In the genomic region with DNA sequence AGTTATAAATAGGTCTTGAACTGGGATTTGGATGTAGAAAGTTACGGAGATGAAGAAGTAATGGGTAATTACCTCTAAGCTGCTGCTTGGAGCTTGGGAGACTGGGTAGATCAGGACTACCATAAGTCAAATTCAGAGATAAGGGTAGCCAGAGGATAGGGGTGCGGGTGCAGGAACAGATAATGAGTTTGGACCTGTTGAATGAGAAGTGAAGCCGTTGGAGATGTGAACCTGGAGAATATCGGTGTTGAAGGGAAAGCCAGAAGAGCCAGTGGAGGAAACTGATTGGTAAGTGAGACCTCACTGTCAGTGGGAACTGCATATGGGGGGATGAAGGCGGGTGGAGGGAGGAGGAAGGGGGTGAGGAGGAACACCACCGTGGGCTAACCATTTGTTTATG, we compare ENCODE assay signal across 9 cellular contexts. TPM values are rescaled to one million over a fixed set of nuclear protein-coding genes. Genes with fewer than 3 reads are reported as not detected.
DNase-seq lines count a peak whose midpoint lies in the region; ATAC-seq and TF ChIP-seq lines count a peak whose summit lies in the region.
"Had no signal": no experiment of that assay in that cellular context is flagged by ENCODE, and none has a peak within 500 bp of the region (broad histone marks: within the 10 kb centered on the region; RNA-seq: fewer than 3 reads in every experiment).

No MANE protein-coding gene starts in this region.

- H3K9ac ChIP-seq in mucosa of stomach (ENCODE audit: low read length), result peak overlapping the region; percentile 54

- H3K27ac ChIP-seq in brain microvascular endothelial cell, result no peak overlapping the region
- H3K27ac ChIP-seq in adrenal gland, result no peak overlapping the region

- 28 to 50% (median 35%) methylated on average over 6 of the region's 6 CpGs for WGBS in adrenal gland, 4 donors

- DNase-seq in AG04449 (ENCODE audit: low read depth, low spot score) (no peak), HFF-Myc (ENCODE audit: extremely low read depth, low read depth) (no peak), brain microvascular endothelial cell (no peak), adrenal gland (no peak), NCI-H2029 (lab: John Stamatoyannopoulos, UW) (no peak), NCI-H526 (lab: John Stamatoyannopoulos, UW) (no peak)

- no peak for TF ChIP-seq CTCF in AG04449 (IDR thresholded peaks at IDR 0.05; ENCODE audit: insufficient read depth, low read length, missing control alignments)
- TF ChIP-seq CTCF in HFF-Myc (IDR thresholded peaks at IDR 0.05; ENCODE audit: low read depth, low read length, missing control alignments), result no peak
- no peak for TF ChIP-seq CTCF in brain microvascular endothelial cell (IDR thresholded peaks at IDR 0.05; ENCODE audit: low read depth, low read length, missing control alignments)
- no peak for TF ChIP-seq CTCF in adrenal gland (IDR thresholded peaks at IDR 0.05)

- CTCF ChIA-PET in AG04449 (lab: Yijun Ruan, JAX), result no interaction called here

- H3K27me3 ChIP-seq in brain microvascular endothelial cell (replicated peaks) (no peaks in the 10 kb centered on the region), mucosa of stomach (ENCODE audit: control insufficient read depth, insufficient read depth, low read length) (no peaks in the 10 kb centered on the region), adrenal gland (no peaks in the 10 kb centered on the region)

- H3K36me3 ChIP-seq in brain microvascular endothelial cell (replicated peaks), result no peaks in the 10 kb centered on the region
- no peaks in the 10 kb centered on the region for H3K36me3 ChIP-seq in mucosa of stomach (ENCODE audit: control insufficient read depth, insufficient read depth, low read length)
- H3K36me3 ChIP-seq in adrenal gland (replicated peaks in 1 of 2), result no peaks in the 10 kb centered on the region

- intact Hi-C loops in adrenal gland (cut with DNase I), result no loop called here

- in situ Hi-C loops in brain microvascular endothelial cell (cut with HindIII; ENCODE audit: low pct_ligation_motif_present, low sequenced_read_pairs), result no loop called here

- POLR2A ChIA-PET in AG04449 (lab: Yijun Ruan, JAX), result no interaction called here

- ATAC-seq in HG02852 (IDR thresholded peaks at IDR 0.05; ENCODE audit: unreplicated experiment), result no peak

- H3K9me3 ChIP-seq in mucosa of stomach (ENCODE audit: control insufficient read depth, low read length) (no peaks in the 10 kb centered on the region), adrenal gland (replicated peaks in 1 of 3) (no peaks in the 10 kb centered on the region)

- no peak for TF ChIP-seq POLR2A in adrenal gland (IDR thresholded peaks at IDR 0.05)

- H3K4me1 ChIP-seq in mucosa of stomach (ENCODE audit: control insufficient read depth, insufficient read depth, low read length), result peaks cover 5% of the 10 kb centered on the region
- H3K4me1 ChIP-seq in adrenal gland (replicated peaks in 1 of 2), result peaks cover 0 to 10% of the 10 kb centered on the region in 2 donors

- H3K4me3 ChIP-seq in AG04449 (ENCODE audit: low read depth, low read length), result peak overlapping the region; percentile 64
- H3K4me3 ChIP-seq in HFF-Myc (replicated peaks; ENCODE audit: low read depth, low read length), result peak overlapping the region; percentile 53
- peak overlapping the region; percentile 61 for H3K4me3 ChIP-seq in brain microvascular endothelial cell (ENCODE audit: low read depth, low read length)
- no peak overlapping the region for H3K4me3 ChIP-seq in mucosa of stomach (ENCODE audit: low read length)
- H3K4me3 ChIP-seq in adrenal gland, result peak overlapping the region in 2 of 4 donors; percentile 37 to 57

RNA-seq across cellular contexts. Expression of gene FOXO4, which starts 0.6 kb away (rescaled TPM):
- 100 to 1,000 TPM in 4 of 8 donors, 10 to 100 TPM in 4; 61.3 to 126 (median 89.6) TPM for total RNA-seq in adrenal gland
- 10 to 100 TPM; 14.3 to 47.7 (median 34.2) TPM for polyA plus RNA-seq in adrenal gland

RNA-seq across cellular contexts. Expression of gene CXorf65, which starts 11.5 kb away (rescaled TPM):
- not detected for total RNA-seq in adrenal gland
- polyA plus RNA-seq in adrenal gland, result under 1 TPM in 1 of 3 donors, not detected in 2; 0.51 TPM
- total RNA-seq: myocyte had no signal

RNA-seq across cellular contexts. Expression of gene IL2RG, which starts 16.3 kb away (rescaled TPM):
- 1 to 10 TPM; 1.1 to 5.5 (median 2.3) TPM for total RNA-seq in adrenal gland
- 1 to 10 TPM; 4.3 to 7.0 (median 4.9) TPM for polyA plus RNA-seq in adrenal gland

RNA-seq across cellular contexts. Expression of gene MED12, which starts 23.4 kb away (rescaled TPM):
- total RNA-seq in adrenal gland, result 100 to 1,000 TPM in 2 of 8 donors, 10 to 100 TPM in 6; 63.1 to 107 (median 91.6) TPM
- polyA plus RNA-seq in adrenal gland, result 10 to 100 TPM; 34.0 to 49.3 (median 44.3) TPM

RNA-seq across cellular contexts. Expression of gene SNX12, which starts 26.9 kb away (rescaled TPM):
- 100 to 1,000 TPM in 1 of 8 donors, 10 to 100 TPM in 7; 68.0 to 101 (median 78.8) TPM for total RNA-seq in adrenal gland
- 10 to 100 TPM; 25.4 to 75.8 (median 42.3) TPM for polyA plus RNA-seq in adrenal gland
